Comparison of ENCODE assay signal across 8 cellular contexts in the genomic region with DNA sequence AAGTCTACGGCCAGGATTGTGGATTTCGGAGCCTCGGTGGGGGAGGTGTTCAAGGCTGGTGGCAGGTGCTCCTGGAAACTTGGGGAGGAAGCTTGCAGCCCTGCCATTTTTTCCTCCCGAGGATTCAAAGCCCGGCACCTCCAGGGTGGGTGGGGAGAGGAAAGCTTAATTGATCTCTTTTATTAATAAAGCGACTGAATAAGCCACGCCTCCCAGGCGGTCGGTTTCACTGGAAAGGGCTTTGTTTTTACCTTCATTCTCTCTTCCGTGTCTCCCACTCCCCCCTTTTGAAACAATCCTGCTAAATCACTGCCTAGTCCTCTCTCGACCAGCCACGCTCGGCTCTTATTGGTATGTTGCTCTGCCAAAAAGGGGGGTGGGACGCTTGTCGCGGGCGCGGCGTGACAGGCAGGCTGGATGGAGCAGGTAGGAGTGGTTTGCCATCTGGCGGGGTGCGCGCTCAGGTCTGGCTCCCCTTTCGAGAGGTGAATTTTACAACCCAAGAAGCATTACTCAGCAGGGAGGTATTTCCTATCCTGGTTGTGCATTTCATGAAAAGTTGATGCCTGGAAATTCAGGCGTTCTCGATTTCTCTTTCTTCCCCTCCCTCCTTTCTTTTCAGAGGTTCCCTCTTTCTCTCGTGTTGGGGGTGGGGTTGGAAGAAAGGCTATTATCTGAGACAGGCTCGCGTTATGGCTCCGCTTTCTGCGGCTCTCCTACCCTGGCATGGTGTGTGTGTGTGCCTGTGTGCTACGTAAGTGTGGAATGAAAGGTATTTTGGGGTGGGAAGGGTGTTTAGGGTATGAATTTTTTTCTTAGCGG. TPM values are rescaled to one million over a fixed set of nuclear protein-coding genes. Genes with fewer than 3 reads are reported as not detected.
DNase-seq lines count a peak whose midpoint lies in the region; ATAC-seq and TF ChIP-seq lines count a peak whose summit lies in the region.

No MANE protein-coding gene starts in this region.

- intact Hi-C loops in heart right ventricle (cut with DNase I), result loop anchor here in 9 of 10 donors (2.0 to 10.0 kb wide), 8 partner anchors 72 to 421 kb away; a partner anchor contains a TSS

- DNase-seq in BE2C (peak; percentile 11), HK-2 (ENCODE audit: unreplicated experiment) (peak; percentile 49), OCI-M1 (lab: John Stamatoyannopoulos, UW) (peak; percentile 69), heart right ventricle (peak; percentile 8 to 17), pons (ENCODE audit: low spot score) (peak; percentile 43)
- peak; percentile 39 for DNase-seq in activated naive CD4-positive, alpha-beta T cell treated with anti-CD3 and anti-CD28 coated beads, Interleukin-2, amount 50 U/mL, for 16 hours

- H3K36me3 ChIP-seq in BE2C (no peaks in the 10 kb centered on the region), heart right ventricle (no peaks in the 10 kb centered on the region)

- H3K27me3 ChIP-seq in BE2C (no peaks in the 10 kb centered on the region), heart right ventricle (peaks cover 0 to 27% (median 0%) of the 10 kb centered on the region in 7 donors)

- ATAC-seq in heart right ventricle (no peak), HG03025 (IDR thresholded peaks at IDR 0.05; ENCODE audit: low FRiP score, unreplicated experiment) (no peak), HG02870 (IDR thresholded peaks at IDR 0.05; ENCODE audit: unreplicated experiment) (no peak)

- H3K4me1 ChIP-seq in BE2C (no peaks in the 10 kb centered on the region), heart right ventricle (peaks cover 4 to 30% (median 17%) of the 10 kb centered on the region in 9 donors)

- H3K9me3 ChIP-seq in BE2C (no peaks in the 10 kb centered on the region), heart right ventricle (no peaks in the 10 kb centered on the region)

- H3K4me3 ChIP-seq in BE2C (ENCODE audit: low read depth, low read length) (peak overlapping the region; percentile 74), heart right ventricle (peak overlapping the region; percentile 71 to 92 (median 86))

- 4 to 8% methylated on average over 32 of the region's 32 CpGs for WGBS in heart right ventricle, 2 donors

- H3K27ac ChIP-seq in heart right ventricle, result peak overlapping the region in 2 of 10 donors; percentile 62 to 78

- no peak for TF ChIP-seq CTCF in BE2C (IDR thresholded peaks at IDR 0.05; ENCODE audit: low read depth, low read length)
- no peak for TF ChIP-seq CTCF in heart right ventricle (IDR thresholded peaks at IDR 0.05)

RNA-seq across cellular contexts. Expression of a gene that starts 1.4 kb away (rescaled TPM):
- 7.0 TPM for polyA plus RNA-seq in BE2C (2012; ENCODE audit: insufficient read depth, insufficient read length, low read depth)
- 10 to 100 TPM; 37.1 to 67.1 (median 50.2) TPM for total RNA-seq in heart right ventricle
- 10 to 100 TPM in 1 of 2 donors, 1 to 10 TPM in 1; 9.6 to 13.5 TPM for polyA plus RNA-seq in heart right ventricle

Comparison
In these comparisons a context has a peak if more than half of its experiments do, and no peak if none do; other contexts are left out.
1. DNase-seq: peak in every context shown above with its lines; median percentile 69 in OCI-M1; 49 in HK-2; 43 in pons; 39 in activated naive CD4-positive, alpha-beta T cell treated with anti-CD3 and anti-CD28 coated beads, Interleukin-2, amount 50 U/mL, for 16 hours; 12 in heart right ventricle; 11 in BE2C.